8 cellular contexts compared by ENCODE assay signal in genomic region chr4:11471613-11472012, GRCh38. TPM values are rescaled to one million over a fixed set of nuclear protein-coding genes. Genes with fewer than 3 reads are reported as not detected.
DNase-seq lines count a peak whose midpoint lies in the region; ATAC-seq and TF ChIP-seq lines count a peak whose summit lies in the region.

No MANE protein-coding gene starts in this region.

- no peaks in the 10 kb centered on the region for H3K9me3 ChIP-seq in right lobe of liver

- H3K27me3 ChIP-seq in HL-60 (ENCODE audit: insufficient read depth, poor library complexity, severe bottlenecking): no peaks in the 10 kb centered on the region
- no peaks in the 10 kb centered on the region for H3K27me3 ChIP-seq in right lobe of liver

- H3K27ac ChIP-seq in HL-60 (replicated peaks): peak overlapping the region; percentile 32
- no peak overlapping the region for H3K27ac ChIP-seq in right lobe of liver

- H3K4me3 ChIP-seq in HL-60 (replicated peaks; ENCODE audit: insufficient read depth, low read length) (no peak overlapping the region), right lobe of liver (no peak overlapping the region)

- no peak for TF ChIP-seq CTCF in GM20000 (IDR thresholded peaks at IDR 0.05; ENCODE audit: extremely low read depth, missing control alignments)
- no peak for TF ChIP-seq CTCF in HL-60 (IDR thresholded peaks at IDR 0.05; ENCODE audit: insufficient read depth, low read length)
- TF ChIP-seq CTCF in right lobe of liver (IDR thresholded peaks at IDR 0.05): no peak

- no peak for TF ChIP-seq POLR2A in right lobe of liver (IDR thresholded peaks at IDR 0.05)

- no peaks in the 10 kb centered on the region for H3K4me1 ChIP-seq in right lobe of liver

- WGBS in right lobe of liver (ENCODE audit: insufficient coverage, low coverage, low lambda C conversion rate, missing lambda C conversion rate): 26% methylated on average over 4 of the region's 4 CpGs

- no peaks in the 10 kb centered on the region for H3K36me3 ChIP-seq in right lobe of liver

- peak; percentile 27 for DNase-seq in Ammon's horn (ENCODE audit: low spot score)
- DNase-seq in GM20000 (ENCODE audit: low spot score): peak; percentile 16
- DNase-seq in HL-60 (ENCODE audit: low read depth in 1 of 2, low spot score in 1 of 2): peak in 1 of 2 experiments; percentile 63
- DNase-seq in activated T-cell treated with anti-CD3 and anti-CD28 coated beads for 4 hours: peak; percentile 38
- DNase-seq in right lobe of liver: no peak
- peak; percentile 49 for DNase-seq in ureter (ENCODE audit: low spot score)
- DNase-seq in DMS 273 treated with DMSO at 0.1 percent for 48 hours (lab: John Stamatoyannopoulos, UW): no peak
- DNase-seq in NCI-H446 (lab: John Stamatoyannopoulos, UW): no peak

- intact Hi-C loops in right lobe of liver (cut with DNase I): no loop called here

- ATAC-seq in right lobe of liver: peak; percentile 72 to 84 (median 80)

RNA-seq across cellular contexts. Expression of gene HS3ST1, which starts 42.9 kb away (rescaled TPM):
- total RNA-seq in right lobe of liver (1 to 10 TPM in 1 of 6 experiments, under 1 TPM in 5; 0.11 to 1.2 (median 0.25) TPM), ureter (9.8 TPM)

Comparison
In these comparisons a context has a peak if more than half of its experiments do, and no peak if none do; other contexts are left out.
1. DNase-seq: peak in Ammon's horn (single experiment), GM20000 (single experiment), activated T-cell treated with anti-CD3 and anti-CD28 coated beads for 4 hours (single experiment) and ureter (single experiment); none in right lobe of liver (0 of 3), DMS 273 treated with DMSO at 0.1 percent for 48 hours (single experiment) and NCI-H446 (0 of 2).